In the genomic region with DNA sequence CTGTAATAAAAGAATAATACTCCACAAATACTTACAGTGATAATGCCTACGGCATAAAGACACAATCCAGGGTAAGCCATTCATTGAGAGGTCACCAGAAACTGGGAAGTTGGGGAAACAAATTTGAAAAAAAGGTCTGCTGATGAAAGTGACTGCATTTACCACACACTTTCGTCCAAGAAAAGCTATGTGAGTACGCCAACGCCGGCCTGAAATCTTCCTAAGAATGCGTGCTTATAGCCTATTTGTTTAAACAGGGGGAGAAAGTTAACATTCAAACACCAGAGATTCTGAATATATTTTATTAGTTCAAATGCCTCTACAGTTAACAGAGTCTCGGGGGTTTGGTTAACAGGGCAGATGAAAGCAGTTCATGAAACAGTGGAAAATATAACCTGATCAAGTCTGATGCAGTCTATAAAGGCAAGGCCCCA, we compare ENCODE assay signal across 8 cellular contexts.
A peak's percentile ranks its signal among the peaks of the same experiment; 100 is the strongest.
DNase-seq lines count a peak whose midpoint lies in the region; ATAC-seq, FAIRE-seq and TF ChIP-seq lines count a peak whose summit lies in the region.

No MANE protein-coding gene starts in this region.

- no peak for FAIRE-seq in D721Med (lab: Jason Lieb, UNC)

- H3K4me3 ChIP-seq in NT2/D1 (ENCODE audit: insufficient read length, low read depth) (peak overlapping the region; percentile 82), mucosa of rectum (ENCODE audit: low read length in 2 of 2) (peak overlapping the region; percentile 79 to 94)
- peak overlapping the region; percentile 91 for H3K4me3 ChIP-seq in effector memory CD4-positive, alpha-beta T cell (ENCODE audit: insufficient read depth, low read depth, low read length, poor library complexity, severe bottlenecking)

- H3K9me3 ChIP-seq in NT2/D1 (ENCODE audit: insufficient read depth, low read length) (no peaks in the 10 kb centered on the region), mucosa of rectum (ENCODE audit: control insufficient read depth in 2 of 2, low read length in 2 of 2) (no peaks in the 10 kb centered on the region)
- no peaks in the 10 kb centered on the region for H3K9me3 ChIP-seq in effector memory CD4-positive, alpha-beta T cell (ENCODE audit: control insufficient read depth, low read length)

- H3K9ac ChIP-seq in NT2/D1 (ENCODE audit: insufficient read length, low read depth) (peak overlapping the region; percentile 88), mucosa of rectum (ENCODE audit: low read depth in 1 of 2, low read length in 2 of 2) (peak overlapping the region; percentile 78 to 97)

- H3K4me1 ChIP-seq in NT2/D1 (ENCODE audit: insufficient read depth, insufficient read length), result no peaks in the 10 kb centered on the region
- peaks cover 10% of the 10 kb centered on the region for H3K4me1 ChIP-seq in effector memory CD4-positive, alpha-beta T cell (ENCODE audit: control insufficient read depth, insufficient read depth, low read length, poor library complexity, severe bottlenecking)
- H3K4me1 ChIP-seq in mucosa of rectum (ENCODE audit: control insufficient read depth in 2 of 2, insufficient read depth in 2 of 2, low read length in 2 of 2), result peaks cover 15 to 16% of the 10 kb centered on the region in 2 donors

- peaks cover 35% of the 10 kb centered on the region for H3K36me3 ChIP-seq in NT2/D1 (ENCODE audit: insufficient read depth, insufficient read length, low read length)
- H3K36me3 ChIP-seq in effector memory CD4-positive, alpha-beta T cell (ENCODE audit: control insufficient read depth, insufficient read depth, low read length), result peaks cover 27% of the 10 kb centered on the region
- H3K36me3 ChIP-seq in mucosa of rectum (ENCODE audit: control insufficient read depth in 2 of 2, insufficient read depth in 2 of 2, low read length in 2 of 2), result peaks cover 20 to 26% of the 10 kb centered on the region in 2 donors

- DNase-seq in NCI-H2029 (lab: John Stamatoyannopoulos, UW) (peak; percentile 4), NCI-H2029 treated with DMSO at 0.1 percent for 48 hours (lab: John Stamatoyannopoulos, UW) (no peak), NT2/D1 (ENCODE audit: low read depth, low spot score) (no peak), D721Med (ENCODE audit: insufficient read length, low spot score) (no peak), COR-L47 (lab: John Stamatoyannopoulos, UW) (no peak)
- no peak for DNase-seq in effector memory CD4-positive, alpha-beta T cell

- H3K27ac ChIP-seq in effector memory CD4-positive, alpha-beta T cell (ENCODE audit: insufficient read depth, low read length, poor library complexity, severe bottlenecking), result peak overlapping the region; percentile 85
- H3K27ac ChIP-seq in mucosa of rectum (ENCODE audit: low read depth in 2 of 2, low read length in 2 of 2), result peak overlapping the region; percentile 66 to 87

- no peak for ATAC-seq in HG02610 (IDR thresholded peaks at IDR 0.05; ENCODE audit: unreplicated experiment)

- no peaks in the 10 kb centered on the region for H3K27me3 ChIP-seq in NT2/D1 (ENCODE audit: insufficient read depth, insufficient read length)
- no peaks in the 10 kb centered on the region for H3K27me3 ChIP-seq in effector memory CD4-positive, alpha-beta T cell (replicated peaks; ENCODE audit: control insufficient read depth, insufficient read depth, low read length, poor library complexity, severe bottlenecking)
- H3K27me3 ChIP-seq in mucosa of rectum (ENCODE audit: control insufficient read depth in 2 of 2, insufficient read depth in 2 of 2, low read length in 2 of 2), result no peaks in the 10 kb centered on the region

- TF ChIP-seq CTCF in D721Med (IDR thresholded peaks at IDR 0.05; ENCODE audit: insufficient read depth, missing control alignments), result no peak
